ENCODE assay signal across 1 cellular context in the genomic region with DNA sequence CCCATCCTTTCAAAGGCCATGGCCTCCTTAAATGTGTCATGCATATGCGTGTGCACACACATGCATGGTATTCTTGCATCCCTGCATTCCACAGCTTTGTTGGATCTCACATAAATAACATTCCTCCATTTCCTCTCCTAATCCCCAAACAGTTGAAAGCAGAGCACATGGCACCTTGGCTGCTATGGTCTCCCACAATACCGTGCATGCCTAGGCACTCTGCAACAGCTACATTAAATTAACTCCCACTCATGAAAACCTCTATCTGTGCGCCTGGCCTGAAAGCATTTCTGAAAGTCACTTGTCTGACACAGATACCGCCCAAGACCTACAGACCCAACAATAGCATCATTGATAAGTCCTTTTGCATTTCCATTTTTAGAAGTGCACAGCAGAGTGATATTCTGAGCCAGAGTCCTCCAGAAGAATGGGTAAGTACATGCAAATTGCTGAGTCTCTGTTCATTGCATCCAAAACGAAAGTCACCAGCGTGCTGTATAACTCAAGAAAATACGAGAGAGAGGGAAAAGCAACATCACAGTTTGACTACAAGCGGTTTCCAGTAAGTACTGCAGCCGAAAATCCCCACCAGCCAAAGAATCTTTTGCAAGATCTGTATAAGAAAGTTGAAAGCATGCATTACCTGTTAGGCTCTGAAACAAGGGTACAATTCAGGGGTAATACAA.
TF ChIP-seq lines count a peak whose summit lies in the region.

No MANE protein-coding gene starts in this region.

TF ChIP-seq in WTC11, 78 proteins besides CTCF, POLR2A, EP300 and RAD21 (continued from another document):
- TF ChIP-seq, protein P1, sequence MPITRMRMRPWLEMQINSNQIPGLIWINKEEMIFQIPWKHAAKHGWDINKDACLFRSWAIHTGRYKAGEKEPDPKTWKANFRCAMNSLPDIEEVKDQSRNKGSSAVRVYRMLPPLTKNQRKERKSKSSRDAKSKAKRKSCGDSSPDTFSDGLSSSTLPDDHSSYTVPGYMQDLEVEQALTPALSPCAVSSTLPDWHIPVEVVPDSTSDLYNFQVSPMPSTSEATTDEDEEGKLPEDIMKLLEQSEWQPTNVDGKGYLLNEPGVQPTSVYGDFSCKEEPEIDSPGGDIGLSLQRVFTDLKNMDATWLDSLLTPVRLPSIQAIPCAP (CRISPR knock-in tag; IDR thresholded peaks at IDR 0.05): no peak
- TF ChIP-seq, protein P2, sequence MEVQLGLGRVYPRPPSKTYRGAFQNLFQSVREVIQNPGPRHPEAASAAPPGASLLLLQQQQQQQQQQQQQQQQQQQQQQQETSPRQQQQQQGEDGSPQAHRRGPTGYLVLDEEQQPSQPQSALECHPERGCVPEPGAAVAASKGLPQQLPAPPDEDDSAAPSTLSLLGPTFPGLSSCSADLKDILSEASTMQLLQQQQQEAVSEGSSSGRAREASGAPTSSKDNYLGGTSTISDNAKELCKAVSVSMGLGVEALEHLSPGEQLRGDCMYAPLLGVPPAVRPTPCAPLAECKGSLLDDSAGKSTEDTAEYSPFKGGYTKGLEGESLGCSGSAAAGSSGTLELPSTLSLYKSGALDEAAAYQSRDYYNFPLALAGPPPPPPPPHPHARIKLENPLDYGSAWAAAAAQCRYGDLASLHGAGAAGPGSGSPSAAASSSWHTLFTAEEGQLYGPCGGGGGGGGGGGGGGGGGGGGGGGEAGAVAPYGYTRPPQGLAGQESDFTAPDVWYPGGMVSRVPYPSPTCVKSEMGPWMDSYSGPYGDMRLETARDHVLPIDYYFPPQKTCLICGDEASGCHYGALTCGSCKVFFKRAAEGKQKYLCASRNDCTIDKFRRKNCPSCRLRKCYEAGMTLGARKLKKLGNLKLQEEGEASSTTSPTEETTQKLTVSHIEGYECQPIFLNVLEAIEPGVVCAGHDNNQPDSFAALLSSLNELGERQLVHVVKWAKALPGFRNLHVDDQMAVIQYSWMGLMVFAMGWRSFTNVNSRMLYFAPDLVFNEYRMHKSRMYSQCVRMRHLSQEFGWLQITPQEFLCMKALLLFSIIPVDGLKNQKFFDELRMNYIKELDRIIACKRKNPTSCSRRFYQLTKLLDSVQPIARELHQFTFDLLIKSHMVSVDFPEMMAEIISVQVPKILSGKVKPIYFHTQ (CRISPR knock-in tag; IDR thresholded peaks at IDR 0.05): no peak
- TF ChIP-seq, protein P3, sequence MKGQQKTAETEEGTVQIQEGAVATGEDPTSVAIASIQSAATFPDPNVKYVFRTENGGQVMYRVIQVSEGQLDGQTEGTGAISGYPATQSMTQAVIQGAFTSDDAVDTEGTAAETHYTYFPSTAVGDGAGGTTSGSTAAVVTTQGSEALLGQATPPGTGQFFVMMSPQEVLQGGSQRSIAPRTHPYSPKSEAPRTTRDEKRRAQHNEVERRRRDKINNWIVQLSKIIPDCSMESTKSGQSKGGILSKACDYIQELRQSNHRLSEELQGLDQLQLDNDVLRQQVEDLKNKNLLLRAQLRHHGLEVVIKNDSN (CRISPR knock-in tag; IDR thresholded peaks at IDR 0.05): no peak
- no peak for TF ChIP-seq TEAD1 (CRISPR knock-in tag; IDR thresholded peaks at IDR 0.05)
- TF ChIP-seq, protein P4, sequence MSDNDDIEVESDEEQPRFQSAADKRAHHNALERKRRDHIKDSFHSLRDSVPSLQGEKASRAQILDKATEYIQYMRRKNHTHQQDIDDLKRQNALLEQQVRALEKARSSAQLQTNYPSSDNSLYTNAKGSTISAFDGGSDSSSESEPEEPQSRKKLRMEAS (CRISPR knock-in tag; IDR thresholded peaks at IDR 0.05): no peak
- no peak for TF ChIP-seq EMX1 (CRISPR knock-in tag; IDR thresholded peaks at IDR 0.05)
- TF ChIP-seq KAT7 (CRISPR knock-in tag; IDR thresholded peaks at IDR 0.05; ENCODE audit: borderline replicate concordance): no peak
- TF ChIP-seq, protein P5, sequence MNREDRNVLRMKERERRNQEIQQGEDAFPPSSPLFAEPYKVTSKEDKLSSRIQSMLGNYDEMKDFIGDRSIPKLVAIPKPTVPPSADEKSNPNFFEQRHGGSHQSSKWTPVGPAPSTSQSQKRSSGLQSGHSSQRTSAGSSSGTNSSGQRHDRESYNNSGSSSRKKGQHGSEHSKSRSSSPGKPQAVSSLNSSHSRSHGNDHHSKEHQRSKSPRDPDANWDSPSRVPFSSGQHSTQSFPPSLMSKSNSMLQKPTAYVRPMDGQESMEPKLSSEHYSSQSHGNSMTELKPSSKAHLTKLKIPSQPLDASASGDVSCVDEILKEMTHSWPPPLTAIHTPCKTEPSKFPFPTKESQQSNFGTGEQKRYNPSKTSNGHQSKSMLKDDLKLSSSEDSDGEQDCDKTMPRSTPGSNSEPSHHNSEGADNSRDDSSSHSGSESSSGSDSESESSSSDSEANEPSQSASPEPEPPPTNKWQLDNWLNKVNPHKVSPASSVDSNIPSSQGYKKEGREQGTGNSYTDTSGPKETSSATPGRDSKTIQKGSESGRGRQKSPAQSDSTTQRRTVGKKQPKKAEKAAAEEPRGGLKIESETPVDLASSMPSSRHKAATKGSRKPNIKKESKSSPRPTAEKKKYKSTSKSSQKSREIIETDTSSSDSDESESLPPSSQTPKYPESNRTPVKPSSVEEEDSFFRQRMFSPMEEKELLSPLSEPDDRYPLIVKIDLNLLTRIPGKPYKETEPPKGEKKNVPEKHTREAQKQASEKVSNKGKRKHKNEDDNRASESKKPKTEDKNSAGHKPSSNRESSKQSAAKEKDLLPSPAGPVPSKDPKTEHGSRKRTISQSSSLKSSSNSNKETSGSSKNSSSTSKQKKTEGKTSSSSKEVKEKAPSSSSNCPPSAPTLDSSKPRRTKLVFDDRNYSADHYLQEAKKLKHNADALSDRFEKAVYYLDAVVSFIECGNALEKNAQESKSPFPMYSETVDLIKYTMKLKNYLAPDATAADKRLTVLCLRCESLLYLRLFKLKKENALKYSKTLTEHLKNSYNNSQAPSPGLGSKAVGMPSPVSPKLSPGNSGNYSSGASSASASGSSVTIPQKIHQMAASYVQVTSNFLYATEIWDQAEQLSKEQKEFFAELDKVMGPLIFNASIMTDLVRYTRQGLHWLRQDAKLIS (CRISPR knock-in tag; IDR thresholded peaks at IDR 0.05; ENCODE audit: borderline replicate concordance): no peak
- TF ChIP-seq, protein P6, sequence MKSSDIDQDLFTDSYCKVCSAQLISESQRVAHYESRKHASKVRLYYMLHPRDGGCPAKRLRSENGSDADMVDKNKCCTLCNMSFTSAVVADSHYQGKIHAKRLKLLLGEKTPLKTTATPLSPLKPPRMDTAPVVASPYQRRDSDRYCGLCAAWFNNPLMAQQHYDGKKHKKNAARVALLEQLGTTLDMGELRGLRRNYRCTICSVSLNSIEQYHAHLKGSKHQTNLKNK (CRISPR knock-in tag; IDR thresholded peaks at IDR 0.05): no peak
- no peak for TF ChIP-seq ZNF317 (CRISPR knock-in tag; IDR thresholded peaks at IDR 0.05; ENCODE audit: borderline replicate concordance, low read depth)
TF ChIP-seq in WTC11: peak in this region for 0.
